In the genomic region with DNA sequence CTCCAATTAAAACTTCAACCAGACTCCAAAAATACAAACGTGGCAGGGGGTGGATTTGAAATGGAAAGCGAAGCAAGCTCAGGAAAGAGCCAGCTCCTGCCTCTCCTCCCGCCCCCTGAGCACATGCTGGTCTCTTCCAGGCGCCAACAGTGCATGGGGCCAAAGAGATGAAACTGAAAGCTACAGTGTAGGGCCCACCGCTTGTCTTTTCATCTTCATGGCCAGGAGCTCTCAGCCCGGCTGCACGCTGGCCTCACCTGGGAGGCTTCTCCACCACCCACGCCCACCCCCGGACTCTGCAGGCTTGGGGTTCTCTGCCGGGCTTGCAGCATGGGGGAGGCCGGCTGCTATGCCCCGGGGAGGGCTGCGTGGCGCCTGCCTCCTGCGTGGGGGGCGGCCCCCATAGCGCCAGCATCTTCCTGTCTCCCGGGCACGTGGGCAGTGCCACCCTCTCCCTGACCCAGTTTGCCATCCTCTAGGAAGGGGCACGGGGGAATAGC, we compare ENCODE assay signal across 10 cellular contexts. TPM values are rescaled to one million over a fixed set of nuclear protein-coding genes. Genes with fewer than 3 reads are reported as not detected.
A peak's percentile ranks its signal among the peaks of the same experiment; 100 is the strongest.
DNase-seq lines count a peak whose midpoint lies in the region; ATAC-seq and TF ChIP-seq lines count a peak whose summit lies in the region.
"Had no signal": no experiment of that assay in that cellular context is flagged by ENCODE, and none has a peak within 500 bp of the region (broad histone marks: within the 10 kb centered on the region; RNA-seq: fewer than 3 reads in every experiment).

No MANE protein-coding gene starts in this region.

- peak overlapping the region; percentile 44 for H3K4me3 Mint-ChIP-seq in chondrocyte (ENCODE audit: unreplicated experiment)
- peak overlapping the region; percentile 92 for H3K4me3 Mint-ChIP-seq in nephron progenitor cell
- H3K4me3 Mint-ChIP-seq in activated CD4-positive, alpha-beta T cell treated with anti-CD3 and anti-CD28 coated beads, Interleukin-2, amount 10 ng/mL, durations not matched to agents 24 days and 14 days, result no peak overlapping the region
- H3K4me3 Mint-ChIP-seq: activated T-helper 1 cell treated with anti-CD3 and anti-CD28 coated beads, Interleukin-12 subunit alpha, Interleukin-12 subunit beta, Interleukin-2, Interleukin-4 antibody, amounts not matched to agents 30 ng/mL and 10 ng/mL and 1 ng/mL, durations not matched to agents 14 hours and 24 hours and 36 hours had no signal

- H3K9me3 Mint-ChIP-seq in chondrocyte (ENCODE audit: low read depth) (no peaks in the 10 kb centered on the region), nephron progenitor cell (no peaks in the 10 kb centered on the region)
- H3K9me3 Mint-ChIP-seq in activated CD4-positive, alpha-beta T cell treated with anti-CD3 and anti-CD28 coated beads, Interleukin-2, amount 10 ng/mL, durations not matched to agents 24 days and 14 days, result peaks cover 4% of the 10 kb centered on the region
- H3K9me3 Mint-ChIP-seq: activated T-helper 1 cell treated with anti-CD3 and anti-CD28 coated beads, Interleukin-12 subunit alpha, Interleukin-12 subunit beta, Interleukin-2, Interleukin-4 antibody, amounts not matched to agents 30 ng/mL and 10 ng/mL and 1 ng/mL, durations not matched to agents 14 hours and 24 hours and 36 hours had no signal

- ATAC-seq in heart right ventricle (peak in 2 of 8 donors; percentile 30 to 38), aorta (ENCODE audit: low FRiP score) (peak; percentile 16), HG03139 (IDR thresholded peaks at IDR 0.05; ENCODE audit: unreplicated experiment) (no peak)

- no peak for TF ChIP-seq CTCF in heart right ventricle (IDR thresholded peaks at IDR 0.05)
- no peak for TF ChIP-seq CTCF in chondrocyte (IDR thresholded peaks at IDR 0.05)
- no peak for TF ChIP-seq CTCF in nephron progenitor cell (IDR thresholded peaks at IDR 0.05)

- H3K27ac ChIP-seq in heart right ventricle (no peak overlapping the region), aorta (ENCODE audit: low read depth in 1 of 2, low read length in 2 of 2) (no peak overlapping the region)
- H3K27ac ChIP-seq: SJCRH30 had no signal

- WGBS in heart right ventricle, 2 donors, result 5 to 9% methylated on average over 20 of the region's 20 CpGs
- WGBS in aorta, 2 donors, result 1 to 2% methylated on average over 18 to 20 of the region's 20 CpGs

- intact Hi-C loops in heart right ventricle (cut with DNase I), result no loop called here
- intact Hi-C loops in cardiac septum (cut with DNase I), result no loop called here
- intact Hi-C loops in aorta (cut with DNase I), result no loop called here
- intact Hi-C loops in activated CD4-positive, alpha-beta T cell treated with anti-CD3 and anti-CD28 coated beads, Interleukin-2, amount 10 ng/mL, durations not matched to agents 24 days and 14 days (cut with micrococcal nuclease), result no loop called here

- H3K36me3 ChIP-seq in heart right ventricle, result no peaks in the 10 kb centered on the region
- no peaks in the 10 kb centered on the region for H3K36me3 ChIP-seq in aorta (ENCODE audit: control insufficient read depth in 1 of 2, insufficient read depth in 2 of 2, low read length in 1 of 2)
- H3K36me3 ChIP-seq: SJCRH30 had no signal

- H3K4me3 ChIP-seq in heart right ventricle, result peak overlapping the region in 9 of 10 donors; percentile 15 to 50 (median 33)
- H3K4me3 ChIP-seq in aorta (ENCODE audit: low read length in 2 of 2), result no peak overlapping the region
- H3K4me3 ChIP-seq: SJCRH30 had no signal

- H3K27ac Mint-ChIP-seq in chondrocyte (ENCODE audit: unreplicated experiment) (no peak overlapping the region), nephron progenitor cell (no peak overlapping the region)
- H3K27ac Mint-ChIP-seq in activated CD4-positive, alpha-beta T cell treated with anti-CD3 and anti-CD28 coated beads, Interleukin-2, amount 10 ng/mL, durations not matched to agents 24 days and 14 days, result no peak overlapping the region
- H3K27ac Mint-ChIP-seq: activated T-helper 1 cell treated with anti-CD3 and anti-CD28 coated beads, Interleukin-12 subunit alpha, Interleukin-12 subunit beta, Interleukin-2, Interleukin-4 antibody, amounts not matched to agents 30 ng/mL and 10 ng/mL and 1 ng/mL, durations not matched to agents 14 hours and 24 hours and 36 hours had no signal

- peaks cover 0 to 7% (median 0%) of the 10 kb centered on the region in 11 donors for H3K9me3 ChIP-seq in heart right ventricle
- H3K9me3 ChIP-seq in aorta (ENCODE audit: control insufficient read depth, low read length), result peaks cover 3% of the 10 kb centered on the region
- H3K9me3 ChIP-seq: SJCRH30 had no signal

- H3K27me3 ChIP-seq in heart right ventricle (peaks cover 8 to 77% (median 62%) of the 10 kb centered on the region in 7 donors), aorta (ENCODE audit: control insufficient read depth in 1 of 2, insufficient read depth in 2 of 2, low read length in 1 of 2) (no peaks in the 10 kb centered on the region)

- no peak for DNase-seq in heart right ventricle
- DNase-seq in cardiac septum (ENCODE audit: low spot score), result no peak
- no peak for DNase-seq in chondrocyte (ENCODE audit: low spot score)
- no peak for DNase-seq in nephron progenitor cell
- no peak for DNase-seq in aorta
- no peak for DNase-seq in activated CD4-positive, alpha-beta T cell treated with anti-CD3 and anti-CD28 coated beads, Interleukin-2, amount 50 U/mL, for 4 hours
- no peak for DNase-seq in activated CD4-positive, alpha-beta T cell treated with anti-CD3 and anti-CD28 coated beads, Interleukin-2, amount 10 ng/mL, durations not matched to agents 24 days and 14 days
- DNase-seq: SJCRH30 had no signal

- H3K4me1 ChIP-seq in heart right ventricle (peaks cover 0 to 31% (median 14%) of the 10 kb centered on the region in 9 donors), aorta (ENCODE audit: control insufficient read depth in 1 of 2, insufficient read depth in 2 of 2, low read length in 2 of 2) (no peaks in the 10 kb centered on the region)
- H3K4me1 ChIP-seq: SJCRH30 had no signal

- peaks cover 45% of the 10 kb centered on the region for H3K27me3 Mint-ChIP-seq in chondrocyte (ENCODE audit: low read depth)
- H3K27me3 Mint-ChIP-seq in nephron progenitor cell (ENCODE audit: low read depth, poor library complexity), result peaks cover 60% of the 10 kb centered on the region
- H3K27me3 Mint-ChIP-seq in activated CD4-positive, alpha-beta T cell treated with anti-CD3 and anti-CD28 coated beads, Interleukin-2, amount 10 ng/mL, durations not matched to agents 24 days and 14 days, result peaks cover 45% of the 10 kb centered on the region

- H3K4me1 Mint-ChIP-seq in chondrocyte (ENCODE audit: low read depth) (peaks cover 21% of the 10 kb centered on the region), nephron progenitor cell (peaks cover 46% of the 10 kb centered on the region)
- H3K4me1 Mint-ChIP-seq in activated CD4-positive, alpha-beta T cell treated with anti-CD3 and anti-CD28 coated beads, Interleukin-2, amount 10 ng/mL, durations not matched to agents 24 days and 14 days, result no peaks in the 10 kb centered on the region

- H3K36me3 Mint-ChIP-seq in chondrocyte (ENCODE audit: low read depth) (no peaks in the 10 kb centered on the region), nephron progenitor cell (ENCODE audit: low read depth) (no peaks in the 10 kb centered on the region)
- H3K36me3 Mint-ChIP-seq in activated CD4-positive, alpha-beta T cell treated with anti-CD3 and anti-CD28 coated beads, Interleukin-2, amount 10 ng/mL, durations not matched to agents 24 days and 14 days (ENCODE audit: low read depth), result no peaks in the 10 kb centered on the region

RNA-seq across cellular contexts. Expression of gene RIMBP2, which starts 2.0 kb away (rescaled TPM):
- total RNA-seq in heart right ventricle (under 1 TPM in 2 of 10 donors, not detected in 8; 0.05 to 0.17 TPM), cardiac septum (not detected), chondrocyte (0.18 to 0.92 TPM (median 0.30 TPM) in 3 replicates), aorta (1 to 10 TPM in 1 of 2 donors, under 1 TPM in 1; 0.39 to 1.0 TPM)
- polyA plus RNA-seq in heart right ventricle (under 1 TPM in 1 of 2 donors, not detected in 1; 0.01 TPM), aorta (not detected)
- total RNA-seq in activated CD4-positive, alpha-beta T cell treated with anti-CD3 and anti-CD28 coated beads, Interleukin-2, amount 10 ng/mL, durations not matched to agents 24 days and 14 days, result not detected in 2 replicates
- total RNA-seq: activated T-helper 1 cell treated with anti-CD3 and anti-CD28 coated beads, Interleukin-12 subunit alpha, Interleukin-12 subunit beta, Interleukin-2, Interleukin-4 antibody, amounts not matched to agents 30 ng/mL and 10 ng/mL and 1 ng/mL, durations not matched to agents 14 hours and 24 hours and 36 hours; SJCRH30 had no signal

Comparison
In these comparisons a context has a peak if more than half of its experiments do, and no peak if none do; other contexts are left out.
1. H3K4me3 ChIP-seq: peak in heart right ventricle (9 of 10); none in aorta (0 of 2).